ENCODE assay signal across 23 cellular contexts in the genomic region with DNA sequence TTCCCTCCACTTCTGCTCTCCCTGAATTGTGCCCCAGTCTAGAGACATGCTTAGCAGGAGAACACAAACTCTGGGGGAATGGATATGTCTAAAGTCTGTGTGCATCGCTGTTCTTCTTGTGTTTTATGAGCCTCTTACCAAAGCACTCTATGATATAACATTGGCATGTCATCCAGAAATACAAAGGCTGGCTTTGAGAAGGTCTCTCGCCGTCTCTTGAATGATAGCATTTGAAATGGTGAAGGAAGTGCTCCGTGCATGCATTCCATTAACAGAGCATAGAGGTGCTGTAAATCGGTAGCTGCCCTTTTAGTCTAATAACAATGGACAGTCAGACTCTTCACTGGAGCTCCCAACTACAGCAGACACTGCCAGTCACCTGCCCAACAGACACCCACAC.
"Had no signal": no experiment of that assay in that cellular context is flagged by ENCODE, and none has a peak within 500 bp of the region (broad histone marks: within the 10 kb centered on the region; RNA-seq: fewer than 3 reads in every experiment).

No MANE protein-coding gene starts in this region.

- H3K4me1 ChIP-seq: SJSA1 had no signal

- H3K27ac ChIP-seq: SJSA1 had no signal

- H3K4me3 ChIP-seq: SJSA1 had no signal

- DNase-seq: KBM-7, MV-4-11, NCI-H1048, NCI-H1105, NCI-H1417, NCI-H1436 treated with DMSO at 0.1 percent for 48 hours, NCI-H1694, NCI-H187 treated with DMSO at 0.1 percent for 48 hours, NCI-H2029 treated with DMSO at 0.1 percent for 48 hours, NCI-H2171, NCI-H226, NCI-H446, NCI-H510A, NCI-H524 treated with DMSO at 0.1 percent for 48 hours, NCI-H69, NCI-H774, Right ventricle myocardium superior, RPMI8226, SIG-M5, SW 1271, T-cell had no signal

- H3K36me3 ChIP-seq: SJSA1 had no signal

- H3K9me3 ChIP-seq: SJSA1, SK-N-SH had no signal

- H3K9ac ChIP-seq: SK-N-SH had no signal
